9 cellular contexts compared by ENCODE assay signal in genomic region chr3:71784914-71785593, GRCh38. TPM values are rescaled to one million over a fixed set of nuclear protein-coding genes. Genes with fewer than 3 reads are reported as not detected.
DNase-seq lines count a peak whose midpoint lies in the region; ATAC-seq and TF ChIP-seq lines count a peak whose summit lies in the region.
"Had no signal": no experiment of that assay in that cellular context is flagged by ENCODE, and none has a peak within 500 bp of the region (broad histone marks: within the 10 kb centered on the region; RNA-seq: fewer than 3 reads in every experiment).

A gene with protein sequence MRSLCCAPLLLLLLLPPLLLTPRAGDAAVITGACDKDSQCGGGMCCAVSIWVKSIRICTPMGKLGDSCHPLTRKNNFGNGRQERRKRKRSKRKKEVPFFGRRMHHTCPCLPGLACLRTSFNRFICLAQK (minus strand): TSS chr3:71785148. CDS start chr3:71785052, 96 bp downstream.

- H3K36me3 ChIP-seq in SK-N-SH (replicated peaks in 1 of 2; ENCODE audit: control insufficient read depth in 1 of 2, insufficient read depth in 2 of 2, low read length in 1 of 2): no peaks in the 10 kb centered on the region
- no peaks in the 10 kb centered on the region for H3K36me3 ChIP-seq in hepatocyte (replicated peaks; ENCODE audit: insufficient read depth, low read depth)
- H3K36me3 ChIP-seq in PC-3 (ENCODE audit: low read depth, low read length): no peaks in the 10 kb centered on the region

- peak within 1 kb of the TSS in 1 of 2 experiments; percentile 41; a peak in 1 of 4 replicates for H3K4me3 ChIP-seq in SK-N-SH (ENCODE audit: low read depth in 2 of 2, low read length in 1 of 2)
- H3K4me3 ChIP-seq in hepatocyte: no peak within 1 kb of the TSS
- no peak within 1 kb of the TSS for H3K4me3 ChIP-seq in PC-3 (ENCODE audit: low read length)

- 5% methylated on average over 19 of the region's 94 CpGs for WGBS in SK-N-SH (ENCODE audit: low lambda C conversion rate)
- WGBS in hepatocyte (ENCODE audit: low lambda C conversion rate, missing lambda C conversion rate): under 1% methylated on average over 69 of the region's 94 CpGs

- CTCF ChIA-PET in SK-N-SH (lab: Yijun Ruan, JAX) (no interaction called here), PC-3 (lab: Charles Lee) (no interaction called here)

- no TSS peak for BruUV-seq in PC-3 (replicated peaks; lab: Mats Ljungman, UMichigan)

- TF ChIP-seq EP300 in SK-N-SH (IDR thresholded peaks at IDR 0.05; ENCODE audit: borderline replicate concordance in 1 of 2, low read depth in 1 of 2, low read length in 1 of 2): no peak

- intact Hi-C loops in PC-3 (cut with micrococcal nuclease): no loop called here

- H3K79me2 ChIP-seq in SK-N-SH (ENCODE audit: insufficient read depth) (no peaks in the 10 kb centered on the region), hepatocyte (no peaks in the 10 kb centered on the region), PC-3 (ENCODE audit: low read length) (no peaks in the 10 kb centered on the region)

- H3K27me3 ChIP-seq in SK-N-SH (ENCODE audit: insufficient read depth) (peaks cover 28% of the 10 kb centered on the region), hepatocyte (peaks cover 83% of the 10 kb centered on the region), PC-3 (ENCODE audit: low read length) (peaks cover 68% of the 10 kb centered on the region)

- peak; percentile 77 for DNase-seq in SK-N-SH
- DNase-seq in activated T-cell treated with anti-CD3 and anti-CD28 coated beads for 48 hours (ENCODE audit: low read depth): peak; percentile 29
- peak; percentile 33 for DNase-seq in hepatocyte (ENCODE audit: low spot score)
- peak; percentile 41 to 60 for DNase-seq in stimulated activated CD4-positive, alpha-beta T cell treated with anti-CD3 and anti-CD28 coated beads, Interleukin-2, amount 100 ng/mL, for 24 hours
- DNase-seq in pons (ENCODE audit: low spot score): no peak
- no peak for DNase-seq in PC-3

- H3K9me3 ChIP-seq in SK-N-SH (no peaks in the 10 kb centered on the region), hepatocyte (ENCODE audit: low read depth) (no peaks in the 10 kb centered on the region), PC-3 (ENCODE audit: low read length) (no peaks in the 10 kb centered on the region)

- TF ChIP-seq RAD21 in SK-N-SH (IDR thresholded peaks at IDR 0.05; ENCODE audit: low read length): no peak

- H3K4me2 ChIP-seq in SK-N-SH (no peak within 1 kb of the TSS), hepatocyte (peak within 1 kb of the TSS; percentile 92), PC-3 (ENCODE audit: low read length) (no peak within 1 kb of the TSS)

- H3K9me2 ChIP-seq in SK-N-SH: no peaks in the 10 kb centered on the region
- no peaks in the 10 kb centered on the region for H3K9me2 ChIP-seq in hepatocyte (replicated peaks; ENCODE audit: insufficient read depth)
- H3K9me2 ChIP-seq in PC-3 (replicated peaks; ENCODE audit: low read length): no peaks in the 10 kb centered on the region

- H3K27ac ChIP-seq in SK-N-SH (ENCODE audit: low read depth in 2 of 2, low read length in 1 of 2) (no peak within 1 kb of the TSS), hepatocyte (no peak within 1 kb of the TSS), PC-3 (ENCODE audit: low read length) (no peak within 1 kb of the TSS)

- peaks cover 0 to 6% of the 10 kb centered on the region in 2 experiments; a peak in 1 of 4 replicates for H3K4me1 ChIP-seq in SK-N-SH (ENCODE audit: control insufficient read depth in 1 of 2, insufficient read depth in 2 of 2, low read depth in 1 of 2, low read length in 1 of 2)
- peaks cover 6% of the 10 kb centered on the region for H3K4me1 ChIP-seq in hepatocyte (ENCODE audit: insufficient read depth)
- H3K4me1 ChIP-seq in PC-3 (ENCODE audit: insufficient read depth, low read length): no peaks in the 10 kb centered on the region

- no peak within 1 kb of the TSS for H3K9ac ChIP-seq in SK-N-SH
- H3K9ac ChIP-seq in PC-3 (ENCODE audit: low read length): no peak within 1 kb of the TSS

- no peaks in the 10 kb centered on the region for H4K20me1 ChIP-seq in SK-N-SH (ENCODE audit: insufficient read depth)
- no peaks in the 10 kb centered on the region for H4K20me1 ChIP-seq in hepatocyte (ENCODE audit: insufficient read depth, poor library complexity, severe bottlenecking)
- no peaks in the 10 kb centered on the region for H4K20me1 ChIP-seq in PC-3 (ENCODE audit: low read length)

- TF ChIP-seq CTCF in SK-N-SH (IDR thresholded peaks at IDR 0.05): no peak
- TF ChIP-seq CTCF in hepatocyte (IDR thresholded peaks at IDR 0.05; ENCODE audit: poor library complexity): no peak
- TF ChIP-seq CTCF in PC-3 (conservative IDR thresholded peaks at IDR 0.05; ENCODE audit: low read depth, low read length): no peak

- H2AFZ ChIP-seq in SK-N-SH (ENCODE audit: low read depth): no peak within 1 kb of the TSS
- H2AFZ ChIP-seq in hepatocyte: peak within 1 kb of the TSS; percentile 37
- H2AFZ ChIP-seq in PC-3 (ENCODE audit: low read length): no peak within 1 kb of the TSS

- ATAC-seq in SK-N-SH treated with all-trans-retinoic acid at 6 μM for 48 hours (no peak), GM19328 (IDR thresholded peaks at IDR 0.05; ENCODE audit: unreplicated experiment) (no peak), PC-3 (no peak)

- POLR2A ChIA-PET in SK-N-SH (lab: Yijun Ruan, JAX): no interaction called here
- POLR2A ChIA-PET in PC-3 (lab: Charles Lee; ENCODE audit: unreplicated experiment): no interaction called here

- H3F3A ChIP-seq in SK-N-SH (replicated peaks; ENCODE audit: insufficient read depth) (no peaks in the 10 kb centered on the region), PC-3 (ENCODE audit: low read length, unreplicated experiment) (no peaks in the 10 kb centered on the region)

TF ChIP-seq in SK-N-SH, 30 proteins besides CTCF, POLR2A, EP300 and RAD21 (continues in another document):
- TF ChIP-seq RXRA (IDR thresholded peaks at IDR 0.05; ENCODE audit: borderline replicate concordance, low read depth) (no peak), MEF2A (IDR thresholded peaks at IDR 0.05; ENCODE audit: borderline replicate concordance, low read depth) (no peak), GATA2 (CRISPR knock-in tag; IDR thresholded peaks at IDR 0.05) (no peak), PBX3 (IDR thresholded peaks at IDR 0.05) (no peak)

TF ChIP-seq in SK-N-SH treated with all-trans-retinoic acid at 6 μM for 48 hours, 23 proteins besides CTCF, POLR2A, EP300 and RAD21:
- TF ChIP-seq TOX (CRISPR knock-in tag; IDR thresholded peaks at IDR 0.05; ENCODE audit: borderline replicate concordance) (no peak), ESRRG (CRISPR knock-in tag; IDR thresholded peaks at IDR 0.05) (no peak)
- TF ChIP-seq, protein P1, sequence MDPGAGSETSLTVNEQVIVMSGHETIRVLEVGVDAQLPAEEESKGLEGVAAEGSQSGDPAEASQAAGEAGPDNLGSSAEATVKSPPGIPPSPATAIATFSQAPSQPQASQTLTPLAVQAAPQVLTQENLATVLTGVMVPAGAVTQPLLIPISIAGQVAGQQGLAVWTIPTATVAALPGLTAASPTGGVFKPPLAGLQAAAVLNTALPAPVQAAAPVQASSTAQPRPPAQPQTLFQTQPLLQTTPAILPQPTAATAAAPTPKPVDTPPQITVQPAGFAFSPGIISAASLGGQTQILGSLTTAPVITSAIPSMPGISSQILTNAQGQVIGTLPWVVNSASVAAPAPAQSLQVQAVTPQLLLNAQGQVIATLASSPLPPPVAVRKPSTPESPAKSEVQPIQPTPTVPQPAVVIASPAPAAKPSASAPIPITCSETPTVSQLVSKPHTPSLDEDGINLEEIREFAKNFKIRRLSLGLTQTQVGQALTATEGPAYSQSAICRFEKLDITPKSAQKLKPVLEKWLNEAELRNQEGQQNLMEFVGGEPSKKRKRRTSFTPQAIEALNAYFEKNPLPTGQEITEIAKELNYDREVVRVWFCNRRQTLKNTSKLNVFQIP (CRISPR knock-in tag; IDR thresholded peaks at IDR 0.05; ENCODE audit: borderline replicate concordance, low read depth): no peak

RNA-seq across cellular contexts. Expression of the gene that starts here (rescaled TPM):
- polyA plus RNA-seq in SK-N-SH (2012; rRNA removed): not detected in 2 replicates
- polyA plus RNA-seq in SK-N-SH (2012; cell fraction: cytosol; rRNA removed): not detected in 2 replicates
- polyA plus RNA-seq in SK-N-SH (2012; cell fraction: nucleus; rRNA removed): not detected in 2 replicates
- not detected in 2 replicates for total RNA-seq in hepatocyte
- 0.29 TPM in 1 of 2 replicates, not detected in the other for polyA plus RNA-seq in hepatocyte
- total RNA-seq in PC-3 (2014; rRNA removed): not detected in 2 replicates
- total RNA-seq: SK-MEL-5 had no signal

Comparison
In these comparisons a context has a peak if more than half of its experiments do, and no peak if none do; other contexts are left out.
1. Peak in DNase-seq in SK-N-SH; RNA of the gene not detected or under 1 TPM.
2. Peak in DNase-seq and H3K4me2 ChIP-seq in hepatocyte; RNA of the gene not detected or under 1 TPM.
3. DNase-seq: peak in activated T-cell treated with anti-CD3 and anti-CD28 coated beads for 48 hours (single experiment) and stimulated activated CD4-positive, alpha-beta T cell treated with anti-CD3 and anti-CD28 coated beads, Interleukin-2, amount 100 ng/mL, for 24 hours (2 of 2); none in pons (single experiment) and PC-3 (single experiment).